ENCODE assay signal across 14 cellular contexts in the genomic region with DNA sequence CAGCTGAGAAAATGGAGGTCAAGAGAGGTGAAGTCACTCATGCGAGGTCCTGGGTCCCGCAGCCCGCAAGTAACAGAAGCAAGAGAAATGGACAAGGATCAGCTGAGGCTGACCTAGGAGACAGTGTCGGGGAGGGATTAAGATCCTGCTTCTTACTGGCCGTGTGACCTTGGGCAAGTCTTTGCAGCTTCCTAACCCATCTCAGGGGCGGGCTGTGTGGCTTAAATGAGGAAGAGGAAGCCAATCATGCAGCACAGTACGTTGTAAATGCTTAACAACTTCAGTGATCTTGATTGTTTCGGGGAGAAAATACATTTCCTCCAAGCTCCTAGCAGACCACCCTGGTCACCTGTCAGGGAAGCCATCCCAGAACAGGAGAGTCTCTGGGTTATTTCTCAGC. TPM values are rescaled to one million over a fixed set of nuclear protein-coding genes. Genes with fewer than 3 reads are reported as not detected.
DNase-seq lines count a peak whose midpoint lies in the region; ATAC-seq and TF ChIP-seq lines count a peak whose summit lies in the region.
"Had no signal": no experiment of that assay in that cellular context is flagged by ENCODE, and none has a peak within 500 bp of the region (broad histone marks: within the 10 kb centered on the region; RNA-seq: fewer than 3 reads in every experiment).

No MANE protein-coding gene starts in this region.

- in situ Hi-C loops in GM13976 (cut with MboI; ENCODE audit: low sequenced_read_pairs, unreplicated experiment): no loop called here

- H3K4me3 ChIP-seq in OCI-LY3 (ENCODE audit: low read length) (peak overlapping the region; percentile 73), left lung (no peak overlapping the region)
- H3K4me3 ChIP-seq: GM23338 had no signal

- H4K20me1 ChIP-seq in OCI-LY3 (ENCODE audit: insufficient read depth, low read length): no peaks in the 10 kb centered on the region

- H3K4me1 ChIP-seq in OCI-LY3 (ENCODE audit: low read length) (peaks cover 33% of the 10 kb centered on the region), left lung (peaks cover 0 to 10% of the 10 kb centered on the region in 2 donors)

- TF ChIP-seq POLR2A in GM19193 (IDR thresholded peaks at IDR 0.05; ENCODE audit: extremely low read depth, insufficient read depth, insufficient read length): peak; percentile 39

- peak; percentile 70 to 77 for DNase-seq in AML-193 (lab: John Stamatoyannopoulos, UW)
- peak; percentile 15 to 64 for DNase-seq in left lung
- no peak for DNase-seq in GM13976 (ENCODE audit: low spot score)
- DNase-seq in COLO668 (lab: John Stamatoyannopoulos, UW; ENCODE audit: unreplicated experiment): no peak
- DNase-seq: activated CD4-positive, alpha-beta T cell treated with anti-CD3 and anti-CD28 coated beads, Interleukin-2, amount 10 ng/mL, durations not matched to agents 7 days and 5 days; activated naive CD4-positive, alpha-beta T cell treated with anti-CD3 and anti-CD28 coated beads, Interleukin-2, amount 10 ng/mL, durations not matched to agents 7 days and 5 days; hippocampal formation; kidney had no signal

- ATAC-seq in left lung (peak; percentile 70), GM21619 (IDR thresholded peaks at IDR 0.05; ENCODE audit: unreplicated experiment) (no peak), HG02623 (IDR thresholded peaks at IDR 0.05; ENCODE audit: unreplicated experiment) (no peak)
- ATAC-seq: GM23338, sciatic nerve had no signal

- H3K9ac ChIP-seq in OCI-LY3 (ENCODE audit: low read length): peak overlapping the region; percentile 69

- H3K79me2 ChIP-seq in OCI-LY3 (ENCODE audit: low read length): no peaks in the 10 kb centered on the region

- intact Hi-C loops in left lung (cut with DNase I): no loop called here

- H3K4me2 ChIP-seq in OCI-LY3 (ENCODE audit: low read length): peak overlapping the region; percentile 87
- H3K4me2 ChIP-seq: GM23338 had no signal

- H3K9me3 ChIP-seq in OCI-LY3 (ENCODE audit: insufficient read depth, low read length) (no peaks in the 10 kb centered on the region), left lung (no peaks in the 10 kb centered on the region)

- H3K36me3 ChIP-seq in OCI-LY3 (replicated peaks; ENCODE audit: low read depth, low read length) (no peaks in the 10 kb centered on the region), left lung (no peaks in the 10 kb centered on the region)

- H3K27ac ChIP-seq in OCI-LY3 (ENCODE audit: low read length) (peak overlapping the region; percentile 65), left lung (no peak overlapping the region)

- peak overlapping the region; percentile 72 for H2AFZ ChIP-seq in OCI-LY3 (ENCODE audit: low read depth, low read length)
- H2AFZ ChIP-seq: GM23338 had no signal

- H3K27me3 ChIP-seq in OCI-LY3 (ENCODE audit: low read depth, low read length) (no peaks in the 10 kb centered on the region), left lung (no peaks in the 10 kb centered on the region)

- TF ChIP-seq CTCF in OCI-LY3 (IDR thresholded peaks at IDR 0.05; ENCODE audit: low read depth, low read length) (no peak), left lung (IDR thresholded peaks at IDR 0.05) (no peak), GM13976 (IDR thresholded peaks at IDR 0.05; ENCODE audit: borderline replicate concordance, control extremely low read depth, extremely low read depth, insufficient read depth, missing control alignments) (no peak)

RNA-seq across cellular contexts. Expression of a gene that starts 7.1 kb away (rescaled TPM):
- 1 to 10 TPM; 3.4 to 4.6 TPM for total RNA-seq in left lung

RNA-seq across cellular contexts. Expression of a gene that starts 39.4 kb away (rescaled TPM):
- 1 to 10 TPM; 5.6 to 6.7 TPM for total RNA-seq in left lung

RNA-seq across cellular contexts. Expression of a gene that starts 40.2 kb away (rescaled TPM):
- total RNA-seq in left lung: 10 to 100 TPM; 38.7 to 44.4 TPM

Comparison
In these comparisons a context has a peak if more than half of its experiments do, and no peak if none do; other contexts are left out.
1. DNase-seq: peak in AML-193 (2 of 2) and left lung (2 of 2); none in GM13976 (single experiment) and COLO668 (single experiment).